ENCODE assay signal across 37 cellular contexts in the genomic region with DNA sequence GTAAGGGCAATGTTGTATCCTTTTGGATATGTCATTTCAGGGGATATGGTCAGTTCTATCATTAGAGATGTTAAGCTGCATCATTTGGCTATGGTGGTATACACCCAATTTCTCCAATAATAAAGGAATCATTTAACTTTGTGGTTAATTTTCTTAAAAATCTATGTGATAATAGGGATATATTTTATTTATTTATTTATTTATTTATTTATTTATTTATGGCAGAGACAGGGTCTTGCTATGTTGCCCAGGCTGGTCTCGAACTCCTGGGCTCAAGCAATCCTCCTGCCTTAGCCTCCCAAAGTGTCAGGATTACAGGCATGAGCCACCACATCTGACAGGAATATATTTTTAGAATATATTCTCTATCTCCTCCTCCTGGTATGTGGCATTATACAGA.
"Had no signal": no experiment of that assay in that cellular context is flagged by ENCODE, and none has a peak within 500 bp of the region (broad histone marks: within the 10 kb centered on the region; RNA-seq: fewer than 3 reads in every experiment).

No MANE protein-coding gene starts in this region.

- H3K4me1 Mint-ChIP-seq: activated B cell treated with CpG ODN at 0.5 μM for 24 hours; activated CD4-positive, alpha-beta T cell treated with anti-CD3 and anti-CD28 coated beads, Interleukin-2, amount 10 ng/mL, durations not matched to agents 24 days and 14 days; activated naive CD8-positive, alpha-beta T cell treated with anti-CD3 and anti-CD28 coated beads for 36 hours; activated T-helper 17 cell treated with anti-CD3 and anti-CD28 coated beads, Interleukin-2, amount 50 U/mL, for 72 hours had no signal

- H3K27me3 Mint-ChIP-seq: activated B cell treated with CpG ODN at 0.5 μM for 24 hours; activated CD4-positive, alpha-beta memory T cell treated with anti-CD3 and anti-CD28 coated beads for 36 hours; activated CD4-positive, alpha-beta T cell treated with anti-CD3 and anti-CD28 coated beads, Interleukin-2, amount 10 ng/mL, durations not matched to agents 24 days and 14 days; activated CD8-positive, alpha-beta T cell treated with anti-CD3 and anti-CD28 coated beads for 36 hours; activated naive CD8-positive, alpha-beta T cell treated with anti-CD3 and anti-CD28 coated beads for 36 hours; activated T-helper 17 cell treated with anti-CD3 and anti-CD28 coated beads, Interleukin-2, amount 50 U/mL, for 72 hours had no signal

- DNase-seq: activated B cell treated with CpG ODN at 0.5 μM for 24 hours; activated CD4-positive, alpha-beta memory T cell treated with anti-CD3 and anti-CD28 coated beads for 36 hours; activated CD4-positive, alpha-beta T cell treated with anti-CD3 and anti-CD28 coated beads for 4 hours; activated CD4-positive, alpha-beta T cell treated with anti-CD3 and anti-CD28 coated beads, Interleukin-2, amount 10 ng/mL, durations not matched to agents 24 days and 14 days; activated CD4-positive, alpha-beta T cell treated with anti-CD3 and anti-CD28 coated beads, Interleukin-2, amount 50 U/mL, for 1 hour; activated CD4-positive, alpha-beta T cell treated with anti-CD3 and anti-CD28 coated beads, Interleukin-2, amount 50 U/mL, for 4 hours; activated CD4-positive, CD25-positive, alpha-beta regulatory T cell treated with anti-CD3 and anti-CD28 coated beads, Interleukin-2, amount 50 U/mL, for 72 hours; activated CD8-positive, alpha-beta memory T cell treated with anti-CD3 and anti-CD28 coated beads, Interleukin-2, amount 50 U/mL, for 4 hours; activated CD8-positive, alpha-beta T cell treated with anti-CD3 and anti-CD28 coated beads for 36 hours; activated effector memory CD4-positive, alpha-beta T cell treated with anti-CD3 and anti-CD28 coated beads, Interleukin-2, amount 50 U/mL, for 16 hours; activated gamma-delta T cell treated with Interleukin-2 at 50 U/mL for 16 hours; activated naive CD4-positive, alpha-beta T cell; activated naive CD4-positive, alpha-beta T cell treated with anti-CD3 and anti-CD28 coated beads for 36 hours; activated naive CD4-positive, alpha-beta T cell treated with anti-CD3 and anti-CD28 coated beads, Interleukin-2, amount 50 U/mL, for 16 hours; activated naive CD8-positive, alpha-beta T cell treated with anti-CD3 and anti-CD28 coated beads for 36 hours; activated T-cell treated with anti-CD3 and anti-CD28 coated beads for 4 hours; activated T-cell treated with anti-CD3 and anti-CD28 coated beads, Interleukin-2, amount 50 U/mL, for 1 hour; activated T-cell treated with anti-CD3 and anti-CD28 coated beads, Interleukin-2, amount 50 U/mL, for 4 hours; activated T-cell treated with anti-CD3 and anti-CD28 coated beads, Interleukin-2, amount 50 U/mL, for 72 hours; adrenal gland; amniotic stem cell; aorta; body of pancreas; central memory CD4-positive, alpha-beta T cell; T-helper 2 cell; T-helper 9 cell; WERI-Rb-1 had no signal

- H3K4me3 ChIP-seq: adrenal gland, body of pancreas, breast epithelium had no signal

- H3K9me3 ChIP-seq: adrenal gland, body of pancreas, breast epithelium had no signal

- H3K4me3 Mint-ChIP-seq: activated B cell treated with CpG ODN at 0.5 μM for 24 hours; activated CD4-positive, alpha-beta memory T cell treated with anti-CD3 and anti-CD28 coated beads for 36 hours; activated CD4-positive, alpha-beta T cell treated with anti-CD3 and anti-CD28 coated beads, Interleukin-2, amount 10 ng/mL, durations not matched to agents 24 days and 14 days; activated CD8-positive, alpha-beta T cell treated with anti-CD3 and anti-CD28 coated beads for 36 hours; activated naive CD4-positive, alpha-beta T cell treated with anti-CD3 and anti-CD28 coated beads for 36 hours; activated naive CD8-positive, alpha-beta T cell treated with anti-CD3 and anti-CD28 coated beads for 36 hours; activated T-cell treated with anti-CD3 and anti-CD28 coated beads, Interleukin-2, amount 50 U/mL, for 4 hours; activated T-cell treated with anti-CD3 and anti-CD28 coated beads, Interleukin-2, amount 50 U/mL, for 72 hours; activated T-helper 1 cell treated with anti-CD3 and anti-CD28 coated beads, Interleukin-12 subunit alpha, Interleukin-12 subunit beta, Interleukin-2, Interleukin-4 antibody, amounts not matched to agents 30 ng/mL and 10 ng/mL and 1 ng/mL, durations not matched to agents 14 hours and 24 hours and 36 hours; activated T-helper 17 cell treated with anti-CD3 and anti-CD28 coated beads, Interleukin-2, amount 50 U/mL, for 72 hours; T-helper 1 cell treated with Interleukin-12 subunit alpha and Interleukin-12 subunit beta and Interleukin-4 antibody, amounts not matched to agents 30 μg/mL and 1 μg/mL, for 36 hours; T-helper 2 cell treated with Interferon-gamma antibody and Interleukin-4, amounts not matched to agents 5 μg/mL and 100 μg/mL, for 36 hours had no signal

- H3K36me3 ChIP-seq: adrenal gland, brain microvascular endothelial cell, breast epithelium had no signal

- H3K27ac Mint-ChIP-seq: activated B cell treated with CpG ODN at 0.5 μM for 24 hours; activated CD4-positive, alpha-beta memory T cell treated with anti-CD3 and anti-CD28 coated beads for 36 hours; activated CD4-positive, alpha-beta T cell treated with anti-CD3 and anti-CD28 coated beads, Interleukin-2, amount 10 ng/mL, durations not matched to agents 24 days and 14 days; activated CD8-positive, alpha-beta T cell treated with anti-CD3 and anti-CD28 coated beads for 36 hours; activated naive CD4-positive, alpha-beta T cell treated with anti-CD3 and anti-CD28 coated beads for 36 hours; activated naive CD4-positive, alpha-beta T cell treated with anti-CD3 and anti-CD28 coated beads, Interleukin-2, amount 50 U/mL, for 72 hours; activated naive CD8-positive, alpha-beta T cell treated with anti-CD3 and anti-CD28 coated beads for 36 hours; activated T-cell treated with anti-CD3 and anti-CD28 coated beads, Interleukin-2, amount 50 U/mL, for 72 hours; activated T-helper 1 cell treated with anti-CD3 and anti-CD28 coated beads, Interleukin-12 subunit alpha, Interleukin-12 subunit beta, Interleukin-2, Interleukin-4 antibody, amounts not matched to agents 30 ng/mL and 10 ng/mL and 1 ng/mL, durations not matched to agents 14 hours and 24 hours and 36 hours; activated T-helper 17 cell treated with anti-CD3 and anti-CD28 coated beads, Interleukin-2, amount 50 U/mL, for 72 hours; T-helper 1 cell treated with Interleukin-12 subunit alpha and Interleukin-12 subunit beta and Interleukin-4 antibody, amounts not matched to agents 30 μg/mL and 1 μg/mL, for 36 hours; T-helper 2 cell treated with Interferon-gamma antibody and Interleukin-4, amounts not matched to agents 5 μg/mL and 100 μg/mL, for 36 hours had no signal

- H3K27me3 ChIP-seq: adrenal gland, body of pancreas, brain microvascular endothelial cell, breast epithelium had no signal

- FAIRE-seq: astrocyte, colon, TTC549 had no signal

- H3K36me3 Mint-ChIP-seq: activated naive CD4-positive, alpha-beta T cell treated with anti-CD3 and anti-CD28 coated beads, Interleukin-2, amount 50 U/mL, for 72 hours had no signal

- H3K27ac ChIP-seq: adrenal gland, body of pancreas, brain microvascular endothelial cell, breast epithelium, WERI-Rb-1 had no signal

- H3K9me3 Mint-ChIP-seq: activated B cell treated with CpG ODN at 0.5 μM for 24 hours; activated CD4-positive, alpha-beta memory T cell treated with anti-CD3 and anti-CD28 coated beads for 36 hours; activated CD4-positive, alpha-beta T cell treated with anti-CD3 and anti-CD28 coated beads, Interleukin-2, amount 10 ng/mL, durations not matched to agents 24 days and 14 days; activated CD8-positive, alpha-beta T cell treated with anti-CD3 and anti-CD28 coated beads for 36 hours; activated naive CD4-positive, alpha-beta T cell treated with anti-CD3 and anti-CD28 coated beads for 36 hours; activated naive CD4-positive, alpha-beta T cell treated with anti-CD3 and anti-CD28 coated beads, Interleukin-2, amount 50 U/mL, for 72 hours; activated naive CD8-positive, alpha-beta T cell treated with anti-CD3 and anti-CD28 coated beads for 36 hours; activated T-cell treated with anti-CD3 and anti-CD28 coated beads, Interleukin-2, amount 50 U/mL, for 4 hours; activated T-cell treated with anti-CD3 and anti-CD28 coated beads, Interleukin-2, amount 50 U/mL, for 72 hours; activated T-helper 1 cell treated with anti-CD3 and anti-CD28 coated beads, Interleukin-12 subunit alpha, Interleukin-12 subunit beta, Interleukin-2, Interleukin-4 antibody, amounts not matched to agents 30 ng/mL and 10 ng/mL and 1 ng/mL, durations not matched to agents 14 hours and 24 hours and 36 hours; activated T-helper 17 cell treated with anti-CD3 and anti-CD28 coated beads, Interleukin-2, amount 50 U/mL, for 72 hours; T-helper 1 cell treated with Interleukin-12 subunit alpha and Interleukin-12 subunit beta and Interleukin-4 antibody, amounts not matched to agents 30 μg/mL and 1 μg/mL, for 36 hours; T-helper 2 cell treated with Interferon-gamma antibody and Interleukin-4, amounts not matched to agents 5 μg/mL and 100 μg/mL, for 36 hours had no signal

- ATAC-seq: activated CD8-positive, alpha-beta T cell treated with anti-CD3 and anti-CD28 coated beads for 36 hours; activated naive CD4-positive, alpha-beta T cell treated with anti-CD3 and anti-CD28 coated beads, Interleukin-2, amount 50 U/mL, for 72 hours; activated T-cell treated with anti-CD3 and anti-CD28 coated beads, Interleukin-2, amount 50 U/mL, for 4 hours; activated T-cell treated with anti-CD3 and anti-CD28 coated beads, Interleukin-2, amount 50 U/mL, for 72 hours; activated T-helper 17 cell treated with anti-CD3 and anti-CD28 coated beads, Interleukin-2, amount 50 U/mL, for 72 hours; body of pancreas had no signal

- H3K4me1 ChIP-seq: body of pancreas, breast epithelium had no signal
